In genomic region chr11:130476200-130476921, GRCh38 we compare ENCODE assay signal across 14 cellular contexts. TPM values are rescaled to one million over a fixed set of nuclear protein-coding genes. Genes with fewer than 3 reads are reported as not detected.
DNase-seq lines count a peak whose midpoint lies in the region; ATAC-seq, FAIRE-seq and TF ChIP-seq lines count a peak whose summit lies in the region.
"Had no signal": no experiment of that assay in that cellular context is flagged by ENCODE, and none has a peak within 500 bp of the region (broad histone marks: within the 10 kb centered on the region; RNA-seq: fewer than 3 reads in every experiment).

No MANE protein-coding gene starts in this region.

- H3K27me3 ChIP-seq in ACC112 (ENCODE audit: insufficient read depth, low read length): no peaks in the 10 kb centered on the region
- H3K27me3 ChIP-seq: neutrophil had no signal

- no peaks in the 10 kb centered on the region for H3K9me3 Mint-ChIP-seq in nephron

- H3K27me3 Mint-ChIP-seq in nephron (ENCODE audit: low read depth): no peaks in the 10 kb centered on the region

- peak; percentile 64 for ATAC-seq in Right ventricle myocardium superior (ENCODE audit: poor library complexity)
- no peak for ATAC-seq in GM19452 (IDR thresholded peaks at IDR 0.05; ENCODE audit: unreplicated experiment)
- ATAC-seq: activated CD8-positive, alpha-beta T cell treated with anti-CD3 and anti-CD28 coated beads, Interleukin-2, amount 10 ng/mL, durations not matched to agents 7 days and 5 days had no signal

- intact Hi-C loops in Right ventricle myocardium superior (cut with DNase I): no loop called here

- H3K4me1 Mint-ChIP-seq in nephron: peaks cover 5% of the 10 kb centered on the region

- DNase-seq in RCC 7860 (ENCODE audit: low spot score): peak; percentile 52
- DNase-seq in Right ventricle myocardium superior: no peak
- DNase-seq in D341Med (ENCODE audit: low spot score): no peak
- DNase-seq in OCI-M1 (lab: John Stamatoyannopoulos, UW): no peak
- no peak for DNase-seq in GDM1 (lab: John Stamatoyannopoulos, UW)
- DNase-seq: activated CD8-positive, alpha-beta T cell treated with anti-CD3 and anti-CD28 coated beads, Interleukin-2, amount 10 ng/mL, durations not matched to agents 7 days and 5 days; DMS 273 treated with DMSO at 0.1 percent for 48 hours; MV-4-11 had no signal

- peak overlapping the region; percentile 92; the same call in 1 of the 2 replicates for H3K27ac ChIP-seq in ACC112 (ENCODE audit: low read depth, low read length)
- H3K27ac ChIP-seq: neutrophil had no signal

- H3K4me3 Mint-ChIP-seq in nephron: peak overlapping the region; percentile 5 to 22 (median 7)
- H3K4me3 Mint-ChIP-seq: activated CD8-positive, alpha-beta T cell treated with anti-CD3 and anti-CD28 coated beads, Interleukin-2, amount 10 ng/mL, durations not matched to agents 7 days and 5 days had no signal

- no peak for FAIRE-seq in RCC 7860 (lab: Jason Lieb, UNC)

- H3K27ac Mint-ChIP-seq in nephron: peak overlapping the region in 1 of 3 experiments; percentile 86
- H3K27ac Mint-ChIP-seq: activated CD8-positive, alpha-beta T cell treated with anti-CD3 and anti-CD28 coated beads, Interleukin-2, amount 10 ng/mL, durations not matched to agents 7 days and 5 days had no signal

- TF ChIP-seq CTCF in nephron (IDR thresholded peaks at IDR 0.05; ENCODE audit: unreplicated experiment in 3 of 3): no peak

- H3K36me3 ChIP-seq in ACC112 (ENCODE audit: insufficient read depth, low read length): no peaks in the 10 kb centered on the region
- H3K36me3 ChIP-seq: neutrophil had no signal

- H3K79me2 ChIP-seq in ACC112 (ENCODE audit: control insufficient read depth, insufficient read depth, low read length, unreplicated experiment): no peaks in the 10 kb centered on the region

- H3K36me3 Mint-ChIP-seq in nephron (ENCODE audit: low read depth): peaks cover 30% of the 10 kb centered on the region

- no peak overlapping the region for H2AFZ ChIP-seq in ACC112 (ENCODE audit: low read length, unreplicated experiment)

- no peak overlapping the region for H3K4me3 ChIP-seq in ACC112 (ENCODE audit: low read depth, low read length)

- H3K4me1 ChIP-seq in ACC112 (ENCODE audit: control insufficient read depth, insufficient read depth, low read length, unreplicated experiment): peaks cover 44% of the 10 kb centered on the region

RNA-seq across cellular contexts. Expression of gene ADAMTS15, which starts 27.9 kb away (rescaled TPM):
- total RNA-seq in Right ventricle myocardium superior: 43.5 TPM

RNA-seq across cellular contexts. Expression of gene ADAMTS8, which starts 48.0 kb away (rescaled TPM):
- total RNA-seq in Right ventricle myocardium superior: 0.48 TPM
- total RNA-seq: A673; activated CD8-positive, alpha-beta T cell treated with anti-CD3 and anti-CD28 coated beads, Interleukin-2, amount 10 ng/mL, durations not matched to agents 7 days and 5 days; HT1080 had no signal
